ENCODE assay signal across 1 cellular context in the genomic region with DNA sequence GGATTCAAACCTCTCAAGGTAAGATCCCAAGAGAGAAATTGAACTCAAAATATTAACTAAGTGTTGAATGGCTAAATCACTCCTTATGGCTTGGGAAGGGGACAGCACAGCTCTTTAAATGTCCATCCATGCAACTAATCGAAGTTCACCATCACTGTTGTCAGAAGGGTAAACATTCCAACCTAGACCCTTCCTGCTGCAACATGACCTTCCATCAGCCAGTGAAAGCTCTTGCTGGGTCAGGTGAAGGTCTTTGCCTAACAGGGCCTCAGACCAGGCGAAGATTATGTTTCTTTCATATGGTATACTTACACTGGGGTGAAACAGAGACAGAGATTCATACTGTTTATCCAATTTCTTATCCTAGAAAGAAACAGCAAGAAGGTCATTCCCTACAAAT.
A peak's percentile ranks its signal among the peaks of the same experiment; 100 is the strongest.
TF ChIP-seq lines count a peak whose summit lies in the region.

No MANE protein-coding gene starts in this region.

TF ChIP-seq in HepG2, 621 proteins besides CTCF, POLR2A, EP300 and RAD21 (continued from another document and continues in another):
- TF ChIP-seq HDAC2 (CRISPR knock-in tag; IDR thresholded peaks at IDR 0.05): peak; percentile 55
- TF ChIP-seq PTBP1 (IDR thresholded peaks at IDR 0.05; ENCODE audit: low read depth, low read length, poor library complexity, severe bottlenecking): no peak
- TF ChIP-seq ZNF782 (CRISPR knock-in tag; IDR thresholded peaks at IDR 0.05; ENCODE audit: borderline replicate concordance): no peak
- TF ChIP-seq SATB2 (CRISPR knock-in tag; IDR thresholded peaks at IDR 0.05): no peak
- peak; percentile 95 for TF ChIP-seq TEAD3 (CRISPR knock-in tag; optimal IDR thresholded peaks at IDR 0.05; ENCODE audit: borderline replicate concordance)
- TF ChIP-seq ZNF317 (CRISPR knock-in tag; IDR thresholded peaks at IDR 0.05): peak; percentile 89
- no peak for TF ChIP-seq MBNL3 (CRISPR knock-in tag; conservative IDR thresholded peaks at IDR 0.05)
- TF ChIP-seq ZC3H13 (CRISPR knock-in tag; IDR thresholded peaks at IDR 0.05): no peak
- TF ChIP-seq, protein P1, sequence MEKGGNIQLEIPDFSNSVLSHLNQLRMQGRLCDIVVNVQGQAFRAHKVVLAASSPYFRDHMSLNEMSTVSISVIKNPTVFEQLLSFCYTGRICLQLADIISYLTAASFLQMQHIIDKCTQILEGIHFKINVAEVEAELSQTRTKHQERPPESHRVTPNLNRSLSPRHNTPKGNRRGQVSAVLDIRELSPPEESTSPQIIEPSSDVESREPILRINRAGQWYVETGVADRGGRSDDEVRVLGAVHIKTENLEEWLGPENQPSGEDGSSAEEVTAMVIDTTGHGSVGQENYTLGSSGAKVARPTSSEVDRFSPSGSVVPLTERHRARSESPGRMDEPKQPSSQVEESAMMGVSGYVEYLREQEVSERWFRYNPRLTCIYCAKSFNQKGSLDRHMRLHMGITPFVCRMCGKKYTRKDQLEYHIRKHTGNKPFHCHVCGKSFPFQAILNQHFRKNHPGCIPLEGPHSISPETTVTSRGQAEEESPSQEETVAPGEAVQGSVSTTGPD (CRISPR knock-in tag; IDR thresholded peaks at IDR 0.05): no peak
- TF ChIP-seq ZNF205 (CRISPR knock-in tag; IDR thresholded peaks at IDR 0.05): no peak
- no peak for TF ChIP-seq THAP7 (CRISPR knock-in tag; IDR thresholded peaks at IDR 0.05)
- TF ChIP-seq ZFP91 (CRISPR knock-in tag; IDR thresholded peaks at IDR 0.05; ENCODE audit: borderline replicate concordance): no peak
- TF ChIP-seq HNRNPLL (IDR thresholded peaks at IDR 0.05; ENCODE audit: low read depth, low read length, poor library complexity, severe bottlenecking): no peak
- no peak for TF ChIP-seq ZNF704 (CRISPR knock-in tag; IDR thresholded peaks at IDR 0.05; ENCODE audit: borderline replicate concordance)
- TF ChIP-seq, protein P2, sequence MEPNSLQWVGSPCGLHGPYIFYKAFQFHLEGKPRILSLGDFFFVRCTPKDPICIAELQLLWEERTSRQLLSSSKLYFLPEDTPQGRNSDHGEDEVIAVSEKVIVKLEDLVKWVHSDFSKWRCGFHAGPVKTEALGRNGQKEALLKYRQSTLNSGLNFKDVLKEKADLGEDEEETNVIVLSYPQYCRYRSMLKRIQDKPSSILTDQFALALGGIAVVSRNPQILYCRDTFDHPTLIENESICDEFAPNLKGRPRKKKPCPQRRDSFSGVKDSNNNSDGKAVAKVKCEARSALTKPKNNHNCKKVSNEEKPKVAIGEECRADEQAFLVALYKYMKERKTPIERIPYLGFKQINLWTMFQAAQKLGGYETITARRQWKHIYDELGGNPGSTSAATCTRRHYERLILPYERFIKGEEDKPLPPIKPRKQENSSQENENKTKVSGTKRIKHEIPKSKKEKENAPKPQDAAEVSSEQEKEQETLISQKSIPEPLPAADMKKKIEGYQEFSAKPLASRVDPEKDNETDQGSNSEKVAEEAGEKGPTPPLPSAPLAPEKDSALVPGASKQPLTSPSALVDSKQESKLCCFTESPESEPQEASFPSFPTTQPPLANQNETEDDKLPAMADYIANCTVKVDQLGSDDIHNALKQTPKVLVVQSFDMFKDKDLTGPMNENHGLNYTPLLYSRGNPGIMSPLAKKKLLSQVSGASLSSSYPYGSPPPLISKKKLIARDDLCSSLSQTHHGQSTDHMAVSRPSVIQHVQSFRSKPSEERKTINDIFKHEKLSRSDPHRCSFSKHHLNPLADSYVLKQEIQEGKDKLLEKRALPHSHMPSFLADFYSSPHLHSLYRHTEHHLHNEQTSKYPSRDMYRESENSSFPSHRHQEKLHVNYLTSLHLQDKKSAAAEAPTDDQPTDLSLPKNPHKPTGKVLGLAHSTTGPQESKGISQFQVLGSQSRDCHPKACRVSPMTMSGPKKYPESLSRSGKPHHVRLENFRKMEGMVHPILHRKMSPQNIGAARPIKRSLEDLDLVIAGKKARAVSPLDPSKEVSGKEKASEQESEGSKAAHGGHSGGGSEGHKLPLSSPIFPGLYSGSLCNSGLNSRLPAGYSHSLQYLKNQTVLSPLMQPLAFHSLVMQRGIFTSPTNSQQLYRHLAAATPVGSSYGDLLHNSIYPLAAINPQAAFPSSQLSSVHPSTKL (CRISPR knock-in tag; IDR thresholded peaks at IDR 0.05): peak; percentile 52; the same call in 1 of the 2 replicates
- TF ChIP-seq POGZ (CRISPR knock-in tag; IDR thresholded peaks at IDR 0.05): peak; percentile 18; the same call in 1 of the 2 replicates
- no peak for TF ChIP-seq PITX1 (CRISPR knock-in tag; IDR thresholded peaks at IDR 0.05)
- TF ChIP-seq YEATS4 (CRISPR knock-in tag; IDR thresholded peaks at IDR 0.05; ENCODE audit: borderline replicate concordance): no peak
- no peak for TF ChIP-seq ZMYM3 (CRISPR knock-in tag; IDR thresholded peaks at IDR 0.05)
- TF ChIP-seq NFE2L2 (IDR thresholded peaks at IDR 0.05; ENCODE audit: low read length): no peak
- TF ChIP-seq ZNF160 (CRISPR knock-in tag; IDR thresholded peaks at IDR 0.05): no peak
- TF ChIP-seq PHB2 (IDR thresholded peaks at IDR 0.05; ENCODE audit: partially characterized antibody): no peak
- no peak for TF ChIP-seq PLRG1 (conservative IDR thresholded peaks at IDR 0.05)
- no peak for TF ChIP-seq TRIM24 (CRISPR knock-in tag; IDR thresholded peaks at IDR 0.05)
- TF ChIP-seq TOE1 (CRISPR knock-in tag; IDR thresholded peaks at IDR 0.05): no peak
- TF ChIP-seq SALL1 (CRISPR knock-in tag; IDR thresholded peaks at IDR 0.05): peak; percentile 69
- TF ChIP-seq, protein P3, sequence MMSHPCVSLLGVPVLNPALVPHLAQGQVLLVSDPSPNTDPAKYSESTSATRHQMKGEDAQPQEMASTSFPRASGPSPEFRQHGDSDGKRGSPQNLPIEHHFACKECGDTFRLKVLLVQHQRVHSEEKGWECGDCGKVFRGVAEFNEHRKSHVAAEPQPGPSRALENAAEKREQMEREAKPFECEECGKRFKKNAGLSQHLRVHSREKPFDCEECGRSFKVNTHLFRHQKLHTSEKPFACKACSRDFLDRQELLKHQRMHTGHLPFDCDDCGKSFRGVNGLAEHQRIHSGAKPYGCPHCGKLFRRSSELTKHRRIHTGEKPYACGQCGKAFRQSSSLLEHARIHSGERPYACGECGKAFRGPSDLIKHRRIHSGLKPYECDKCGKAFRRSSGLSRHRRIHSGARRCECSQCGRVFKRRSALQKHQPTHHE (CRISPR knock-in tag; IDR thresholded peaks at IDR 0.05; ENCODE audit: borderline replicate concordance): no peak
- no peak for TF ChIP-seq ZNF574 (CRISPR knock-in tag; IDR thresholded peaks at IDR 0.05)
- peak; percentile 50; the same call in 1 of the 2 replicates for TF ChIP-seq HOMEZ (CRISPR knock-in tag; IDR thresholded peaks at IDR 0.05; ENCODE audit: low read depth)
- TF ChIP-seq KAT8 (CRISPR knock-in tag; IDR thresholded peaks at IDR 0.05): no peak
- TF ChIP-seq HMGA1 (CRISPR knock-in tag; conservative IDR thresholded peaks at IDR 0.05): no peak
- TF ChIP-seq ZNF543 (CRISPR knock-in tag; IDR thresholded peaks at IDR 0.05): no peak
- no peak; the same call in 1 of the 2 replicates for TF ChIP-seq KDM1A (CRISPR knock-in tag; IDR thresholded peaks at IDR 0.05)
- no peak for TF ChIP-seq CREBL2 (CRISPR knock-in tag; IDR thresholded peaks at IDR 0.05; ENCODE audit: borderline replicate concordance)
- TF ChIP-seq SUZ12 (IDR thresholded peaks at IDR 0.05; ENCODE audit: low read depth, low read length): no peak
- no peak for TF ChIP-seq GTF2F1 (IDR thresholded peaks at IDR 0.05; ENCODE audit: low read length)
- TF ChIP-seq HNRNPH1 (optimal IDR thresholded peaks at IDR 0.05; ENCODE audit: low read depth, low read length): no peak
- no peak for TF ChIP-seq ARNT2 (CRISPR knock-in tag; IDR thresholded peaks at IDR 0.05; ENCODE audit: low read depth)
- TF ChIP-seq POGK (CRISPR knock-in tag; conservative IDR thresholded peaks at IDR 0.05): no peak
- no peak for TF ChIP-seq GLI4 (CRISPR knock-in tag; IDR thresholded peaks at IDR 0.05; ENCODE audit: borderline replicate concordance)
- no peak for TF ChIP-seq NBN (conservative IDR thresholded peaks at IDR 0.05)
